In genomic region chrX:103329991-103330390, GRCh38 we compare ENCODE assay signal across 8 cellular contexts. TPM values are rescaled to one million over a fixed set of nuclear protein-coding genes. Genes with fewer than 3 reads are reported as not detected.
DNase-seq lines count a peak whose midpoint lies in the region; ATAC-seq and TF ChIP-seq lines count a peak whose summit lies in the region.

Gene TCEAL7 (plus strand): TSS chrX:103330239. CDS start chrX:103331404, 1,165 bp downstream.

- no peak within 1 kb of the TSS for H2AFZ ChIP-seq in OCI-LY7 (ENCODE audit: low read length)

- ATAC-seq in sciatic nerve (peak; percentile 96), HG03378 (IDR thresholded peaks at IDR 0.05; ENCODE audit: unreplicated experiment) (no peak)

- no peak within 1 kb of the TSS for H3K27ac ChIP-seq in OCI-LY7 (ENCODE audit: low read depth, low read length, poor library complexity, severe bottlenecking)

- H3K9me3 ChIP-seq in iPS-18c (ENCODE audit: control insufficient read depth, insufficient read depth, low read length) (no peaks in the 10 kb centered on the region), OCI-LY7 (ENCODE audit: low read length) (no peaks in the 10 kb centered on the region)

- H3K4me3 ChIP-seq in H7 (ENCODE audit: insufficient read depth, low read depth, low read length) (peak within 1 kb of the TSS; percentile 32), iPS-18c (ENCODE audit: insufficient read depth, low read depth, low read length) (peak within 1 kb of the TSS; percentile 43), OCI-LY7 (ENCODE audit: low read depth, low read length, poor library complexity, severe bottlenecking) (no peak within 1 kb of the TSS)

- TF ChIP-seq CTCF in OCI-LY7 (conservative IDR thresholded peaks at IDR 0.05; ENCODE audit: low read length), result no peak

- H3K36me3 ChIP-seq in H7 (replicated peaks; ENCODE audit: control insufficient read depth, insufficient read depth, low read length), result no peaks in the 10 kb centered on the region
- H3K36me3 ChIP-seq in OCI-LY7 (ENCODE audit: insufficient read depth, low read length), result no peaks in the 10 kb centered on the region

- H3K79me2 ChIP-seq in OCI-LY7 (ENCODE audit: insufficient read depth, low read depth, low read length), result no peaks in the 10 kb centered on the region

- no peaks in the 10 kb centered on the region for H3K4me1 ChIP-seq in OCI-LY7 (ENCODE audit: insufficient read depth, low read length, poor library complexity, severe bottlenecking)

- POLR2A ChIA-PET in OCI-LY7 (lab: Charles Lee), result no interaction called here

- CTCF ChIA-PET in OCI-LY7 (lab: Charles Lee; ENCODE audit: unreplicated experiment), result no interaction called here

- peak; percentile 44 for DNase-seq in H7
- DNase-seq in cerebellar nuclear complex (lab: John Stamatoyannopoulos, UW), result peak; percentile 27 to 37
- DNase-seq in sciatic nerve (ENCODE audit: low spot score), result peak; percentile 62
- DNase-seq in NK-92 (lab: John Stamatoyannopoulos, UW; ENCODE audit: unreplicated experiment), result no peak
- DNase-seq in OCI-LY7 (ENCODE audit: low spot score), result no peak
- DNase-seq in NCI-H146 treated with DMSO at 0.1 percent for 48 hours (lab: John Stamatoyannopoulos, UW; ENCODE audit: unreplicated experiment), result no peak

- no peak within 1 kb of the TSS for H3K4me2 ChIP-seq in OCI-LY7 (ENCODE audit: low read length)

- H3K9me2 ChIP-seq in OCI-LY7 (ENCODE audit: insufficient read depth, low read length), result no peaks in the 10 kb centered on the region

- H3K27me3 ChIP-seq in H7 (ENCODE audit: control insufficient read depth, insufficient read depth, low read length), result peaks cover 3% of the 10 kb centered on the region; the same call in 1 of the 2 replicates

- no peaks in the 10 kb centered on the region for H4K20me1 ChIP-seq in OCI-LY7 (ENCODE audit: insufficient read depth, low read length)

- intact Hi-C loops in sciatic nerve (cut with DNase I), result no loop called here
- intact Hi-C loops in OCI-LY7 (cut with micrococcal nuclease; ENCODE audit: unreplicated experiment), result no loop called here

- BruUV-seq in OCI-LY7 (replicated peaks; lab: Mats Ljungman, UMichigan), result no TSS peak

RNA-seq across cellular contexts. Expression of gene TCEAL7, which starts in this region (rescaled TPM):
- 4.5 and 6.5 TPM in 2 replicates for total RNA-seq in H7 (2014; rRNA removed; shearing (Covaris generic))
- total RNA-seq in sciatic nerve, result 15.1 TPM
- not detected in 2 replicates for total RNA-seq in OCI-LY7 (2014; rRNA removed; shearing (Covaris generic))
- total RNA-seq in OCI-LY7 (2022), result not detected in 2 replicates

Comparison
In these comparisons a context has a peak if more than half of its experiments do, and no peak if none do; other contexts are left out.
1. DNase-seq: peak in H7 (single experiment), cerebellar nuclear complex (2 of 2) and sciatic nerve (single experiment); none in NK-92 (single experiment), OCI-LY7 (single experiment) and NCI-H146 treated with DMSO at 0.1 percent for 48 hours (single experiment).